Comparison of ENCODE assay signal across 15 cellular contexts in genomic region chr1:3915551-3916121, GRCh38.
"Had no signal": no experiment of that assay in that cellular context is flagged by ENCODE, and none has a peak within 500 bp of the region (broad histone marks: within the 10 kb centered on the region; RNA-seq: fewer than 3 reads in every experiment).

No MANE protein-coding gene starts in this region.

- H3K9me3 ChIP-seq: colonic mucosa, ovary, sigmoid colon had no signal

- H3K36me3 ChIP-seq: cardiac muscle cell, colonic mucosa, ovary, sigmoid colon had no signal

- ATAC-seq: foreskin keratinocyte, left cardiac atrium had no signal

- H3K4me3 ChIP-seq: cardiac muscle cell, colonic mucosa, ovary, sigmoid colon, skin epidermis had no signal

- H3K27me3 ChIP-seq: cardiac muscle cell, colonic mucosa, ovary had no signal

- DNase-seq: cerebellar nuclear complex; colonic mucosa; dermis blood vessel endothelial cell; erythroblast; foreskin keratinocyte; immature natural killer cell; left cardiac atrium; naive B cell; ovary; sigmoid colon; stimulated activated CD4-positive, alpha-beta T cell treated with anti-CD3 and anti-CD28 coated beads, Interleukin-2, amount 100 ng/mL, for 48 hours; stimulated activated naive CD4-positive, alpha-beta T cell treated with Interleukin-2 at 50 U/mL for 16 hours; trophoblast cell had no signal

- H3K27ac ChIP-seq: cardiac muscle cell, colonic mucosa, foreskin keratinocyte, ovary, sigmoid colon, skin epidermis had no signal

- H3K4me1 ChIP-seq: colonic mucosa, foreskin keratinocyte had no signal
